Comparison of ENCODE assay signal across 8 cellular contexts in the genomic region with DNA sequence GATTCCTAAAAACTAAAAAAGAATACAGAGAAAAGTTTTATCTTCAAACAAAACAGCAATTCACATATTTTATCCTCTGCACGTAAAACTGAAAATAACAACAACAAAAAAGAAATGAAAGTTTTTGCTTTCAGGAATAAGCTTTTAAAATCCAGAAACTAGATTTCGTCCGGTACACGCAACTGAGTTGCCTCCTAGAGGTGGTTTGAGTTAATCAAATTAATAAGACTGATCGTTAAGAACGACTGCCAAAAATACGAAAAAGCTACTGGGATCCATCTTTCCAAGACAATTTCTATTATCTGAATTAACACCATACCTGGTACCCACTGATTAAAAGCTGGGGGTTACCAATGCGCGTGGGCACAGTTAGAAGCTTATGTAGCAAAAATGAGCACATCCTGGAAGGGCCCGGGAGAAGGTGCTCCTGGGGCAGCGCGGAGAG. TPM values are rescaled to one million over a fixed set of nuclear protein-coding genes. Genes with fewer than 3 reads are reported as not detected.
DNase-seq lines count a peak whose midpoint lies in the region; ATAC-seq and TF ChIP-seq lines count a peak whose summit lies in the region.

No MANE protein-coding gene starts in this region.

- no peak for TF ChIP-seq POLR2A in heart left ventricle (IDR thresholded peaks at IDR 0.05)

- CTCF ChIA-PET in Panc1 (lab: Charles Lee) = no interaction called here

- H3K27me3 ChIP-seq in heart left ventricle = no peaks in the 10 kb centered on the region
- H3K27me3 ChIP-seq in Panc1 (ENCODE audit: control insufficient read depth, insufficient read depth, low read length) = no peaks in the 10 kb centered on the region
- H3K27me3 ChIP-seq in esophagus (ENCODE audit: control insufficient read depth in 1 of 2, insufficient read depth in 2 of 2, low read length in 2 of 2) = no peaks in the 10 kb centered on the region
- H3K27me3 ChIP-seq in trophoblast cell (ENCODE audit: insufficient read depth, low read length) = no peaks in the 10 kb centered on the region

- H3K23ac ChIP-seq in trophoblast cell (ENCODE audit: low read length) = no peak overlapping the region

- no peak for DNase-seq in heart left ventricle
- no peak for DNase-seq in left cardiac atrium
- DNase-seq in Panc1 (ENCODE audit: low read depth, low spot score) = no peak
- DNase-seq in trophoblast cell = peak in 1 of 2 donors; percentile 18
- no peak for DNase-seq in stimulated activated CD4-positive, alpha-beta T cell treated with anti-CD3 and anti-CD28 coated beads, Interleukin-2, amount 100 ng/mL, for 48 hours
- no peak for DNase-seq in NCI-H2171 treated with DMSO at 0.1 percent for 48 hours (lab: John Stamatoyannopoulos, UW)
- DNase-seq in COR-L47 (lab: John Stamatoyannopoulos, UW) = no peak

- no peaks in the 10 kb centered on the region for H3K9me3 ChIP-seq in heart left ventricle
- H3K9me3 ChIP-seq in Panc1 (ENCODE audit: control insufficient read depth, insufficient read depth, low read depth, low read length) = no peaks in the 10 kb centered on the region
- no peaks in the 10 kb centered on the region for H3K9me3 ChIP-seq in esophagus (ENCODE audit: control insufficient read depth in 2 of 2, insufficient read depth in 1 of 2, low read depth in 1 of 2, low read length in 1 of 2)
- no peaks in the 10 kb centered on the region for H3K9me3 ChIP-seq in trophoblast cell (ENCODE audit: insufficient read depth, low read depth, low read length)

- H2BK12ac ChIP-seq in trophoblast cell (ENCODE audit: low read length) = no peak overlapping the region

- H3K4me3 ChIP-seq in heart left ventricle = peak overlapping the region; percentile 76 to 100 (median 92)
- H3K4me3 ChIP-seq in Panc1 (ENCODE audit: low read depth in 2 of 2, low read length in 2 of 2) = peak overlapping the region; percentile 91 to 94
- peak overlapping the region; percentile 83 to 90 for H3K4me3 ChIP-seq in esophagus (ENCODE audit: low read depth in 1 of 2, low read length in 2 of 2)
- peak overlapping the region; percentile 98 for H3K4me3 ChIP-seq in trophoblast cell (ENCODE audit: low read depth, low read length)

- no TSS peak for BruUV-seq in Panc1 (replicated peaks; lab: Mats Ljungman, UMichigan)

- ATAC-seq in heart left ventricle (no peak), left cardiac atrium (no peak), Panc1 (no peak)

- peak overlapping the region; percentile 58 for H3K18ac ChIP-seq in trophoblast cell (ENCODE audit: low read length)

- 1 to 2% (median 2%) methylated on average over 12 of the region's 12 CpGs for WGBS in heart left ventricle, 4 donors
- WGBS in esophagus, 2 donors = 0% methylated on average over 12 of the region's 12 CpGs
- WGBS in trophoblast cell (ENCODE audit: extremely low coverage, insufficient coverage, insufficient read length) = no CpG with 5 or more reads among the region's 12 CpGs

- TF ChIP-seq CTCF in heart left ventricle (IDR thresholded peaks at IDR 0.05) (no peak), Panc1 (IDR thresholded peaks at IDR 0.05) (no peak)

- peaks cover 2 to 46% (median 41%) of the 10 kb centered on the region in 9 donors for H3K36me3 ChIP-seq in heart left ventricle
- H3K36me3 ChIP-seq in Panc1 (ENCODE audit: control insufficient read depth, insufficient read depth, low read length) = peaks cover 35% of the 10 kb centered on the region
- peaks cover 0 to 4% of the 10 kb centered on the region in 2 donors for H3K36me3 ChIP-seq in esophagus (ENCODE audit: control insufficient read depth in 2 of 2, insufficient read depth in 2 of 2, low read length in 1 of 2)
- peaks cover 4 to 15% of the 10 kb centered on the region in 2 experiments for H3K36me3 ChIP-seq in trophoblast cell (ENCODE audit: control insufficient read depth in 1 of 2, insufficient read depth in 2 of 2, low read length in 2 of 2)

- H3K9ac ChIP-seq in trophoblast cell (ENCODE audit: low read length) = peak overlapping the region; percentile 91

- no peak overlapping the region for H2AK5ac ChIP-seq in trophoblast cell (ENCODE audit: low read length)

- POLR2A ChIA-PET in Panc1 (lab: Charles Lee) = interaction anchor here (0.6 to 1.0 kb wide), 2 partner anchors 26 to 38 kb away, joined by 3 to 9 read pairs; no protein-coding TSS in a partner anchor

- H3K4me2 ChIP-seq in trophoblast cell (ENCODE audit: low read length) = peak overlapping the region; percentile 93

- H3K27ac ChIP-seq in heart left ventricle = peak overlapping the region; percentile 51 to 94 (median 90)
- peak overlapping the region; percentile 94 for H3K27ac ChIP-seq in Panc1 (ENCODE audit: low read length)
- peak overlapping the region; percentile 89 to 94 for H3K27ac ChIP-seq in esophagus (ENCODE audit: low read depth in 2 of 2, low read length in 1 of 2)
- peak overlapping the region; percentile 96 for H3K27ac ChIP-seq in trophoblast cell (ENCODE audit: low read depth, low read length)

- peak overlapping the region; percentile 86 for H3K14ac ChIP-seq in trophoblast cell (ENCODE audit: low read length)

- in situ Hi-C loops in Panc1 (cut with HindIII; ENCODE audit: low pct_unique_long_range_greater_than_20kb, low sequenced_read_pairs) = no loop called here

- peak overlapping the region; percentile 87 for H3K4ac ChIP-seq in trophoblast cell (ENCODE audit: low read depth, low read length)

- intact Hi-C loops in heart left ventricle (cut with DNase I) (loop anchor here in 3 of 10 donors (1.0 to 2.0 kb wide), 2 partner anchors 29 kb away; a partner anchor contains a TSS), left cardiac atrium (cut with DNase I) (no loop called here), Panc1 (cut with micrococcal nuclease; ENCODE audit: unreplicated experiment) (no loop called here)

- peak overlapping the region; percentile 94 for H4K91ac ChIP-seq in trophoblast cell (ENCODE audit: low read depth, low read length)

- peaks cover 0 to 24% (median 11%) of the 10 kb centered on the region in 12 donors for H3K4me1 ChIP-seq in heart left ventricle
- peaks cover 14% of the 10 kb centered on the region for H3K4me1 ChIP-seq in Panc1 (ENCODE audit: control insufficient read depth, insufficient read depth, low read length)
- H3K4me1 ChIP-seq in esophagus (ENCODE audit: control insufficient read depth in 2 of 2, insufficient read depth in 2 of 2, low read length in 1 of 2) = peaks cover 0 to 2% of the 10 kb centered on the region in 2 donors
- H3K4me1 ChIP-seq in trophoblast cell (ENCODE audit: control insufficient read depth in 1 of 2, insufficient read depth in 2 of 2, low read length in 2 of 2) = peaks cover 4 to 7% of the 10 kb centered on the region in 2 experiments

- peak overlapping the region; percentile 86 for H4K8ac ChIP-seq in trophoblast cell (ENCODE audit: low read depth, low read length)

- peak overlapping the region; percentile 94 for H4K12ac ChIP-seq in trophoblast cell (ENCODE audit: low read depth, low read length)

- H2BK5ac ChIP-seq in trophoblast cell (ENCODE audit: low read depth, low read length, poor library complexity) = no peak overlapping the region

- H3K79me1 ChIP-seq in trophoblast cell (ENCODE audit: low read length) = peaks cover 9% of the 10 kb centered on the region

- H2AFZ ChIP-seq in trophoblast cell (ENCODE audit: insufficient read depth, low read length, poor library complexity) = peak overlapping the region; percentile 94

- H3K79me2 ChIP-seq in trophoblast cell (ENCODE audit: control insufficient read depth, insufficient read depth, low read length, poor library complexity) = peaks cover 8% of the 10 kb centered on the region

- peak overlapping the region; percentile 71 for H2BK120ac ChIP-seq in trophoblast cell (ENCODE audit: insufficient read depth, low read length, poor library complexity)

RNA-seq across cellular contexts. Expression of a gene that starts 0.7 kb away (rescaled TPM):
- total RNA-seq in heart left ventricle (10 to 100 TPM; 29.9 to 51.4 (median 37.4) TPM), left cardiac atrium (10 to 100 TPM; 26.7 to 41.1 TPM), Panc1 (2021; ENCODE audit: unreplicated experiment) (121 TPM)
- polyA plus RNA-seq in heart left ventricle (10 to 100 TPM; 25.3 to 55.5 TPM), esophagus (10 to 100 TPM; 41.3 to 45.1 TPM)
- 88.0 TPM for polyA plus RNA-seq in Panc1 (2012; ENCODE audit: insufficient read length)
- polyA plus RNA-seq in trophoblast cell (2013) = 50.5 and 51.8 TPM in 2 replicates

RNA-seq across cellular contexts. Expression of a gene that starts 29.6 kb away (rescaled TPM):
- 10 to 100 TPM in 2 of 9 donors, 1 to 10 TPM in 7; 6.5 to 19.1 (median 8.9) TPM for total RNA-seq in heart left ventricle
- polyA plus RNA-seq in heart left ventricle = 1 to 10 TPM; 6.7 to 8.8 TPM
- total RNA-seq in left cardiac atrium = 1 to 10 TPM; 8.8 to 9.7 TPM
- total RNA-seq in Panc1 (2021; ENCODE audit: unreplicated experiment) = 26.4 TPM
- 27.5 TPM for polyA plus RNA-seq in Panc1 (2012; ENCODE audit: insufficient read length)
- 1 to 10 TPM; 5.7 to 7.2 TPM for polyA plus RNA-seq in esophagus
- polyA plus RNA-seq in trophoblast cell (2013) = 24.0 and 25.4 TPM in 2 replicates

RNA-seq across cellular contexts. Expression of a gene that starts 30.7 kb away (rescaled TPM):
- 100 to 1,000 TPM; 124 to 273 (median 146) TPM for total RNA-seq in heart left ventricle
- polyA plus RNA-seq in heart left ventricle = 100 to 1,000 TPM; 287 to 313 TPM
- 100 to 1,000 TPM; 125 to 140 TPM for total RNA-seq in left cardiac atrium
- 305 TPM for total RNA-seq in Panc1 (2021; ENCODE audit: unreplicated experiment)
- 378 TPM for polyA plus RNA-seq in Panc1 (2012; ENCODE audit: insufficient read length)
- 100 to 1,000 TPM; 138 to 228 TPM for polyA plus RNA-seq in esophagus
- 328 and 338 TPM in 2 replicates for polyA plus RNA-seq in trophoblast cell (2013)
